In genomic region chr12:68331869-68332725, GRCh38 we compare ENCODE assay signal across 1 cellular context.
TF ChIP-seq lines count a peak whose summit lies in the region.

Gene MDM1, minus strand, starts transcription at chr12:68332362. Its CDS starts 117 bp downstream, at chr12:68332245.

TF ChIP-seq in K562, 482 proteins besides CTCF, POLR2A, EP300 and RAD21 (continued from another document and continues in another):
- no peak; the same call in 1 of the 2 replicates for TF ChIP-seq MGA (IDR thresholded peaks at IDR 0.05)
- peak; percentile 96 for TF ChIP-seq PKNOX1 (IDR thresholded peaks at IDR 0.05)
- TF ChIP-seq EZH2 (IDR thresholded peaks at IDR 0.05; ENCODE audit: borderline replicate concordance, low read depth, low read length) = no peak
- no peak for TF ChIP-seq BRF1 (IDR thresholded peaks at IDR 0.05; ENCODE audit: borderline replicate concordance, extremely low read depth, insufficient read length)
- TF ChIP-seq PHF20 (IDR thresholded peaks at IDR 0.05; ENCODE audit: partially characterized antibody) = peak; percentile 65
- TF ChIP-seq PURB (CRISPR knock-in tag; IDR thresholded peaks at IDR 0.05; ENCODE audit: low read depth) = no peak
- no peak for TF ChIP-seq YBX1 (IDR thresholded peaks at IDR 0.05)
- no peak for TF ChIP-seq PHTF2 (CRISPR knock-in tag; IDR thresholded peaks at IDR 0.05)
- no peak for TF ChIP-seq RBM22 (IDR thresholded peaks at IDR 0.05; ENCODE audit: low read depth, low read length, poor library complexity, severe bottlenecking)
- TF ChIP-seq ID3 (CRISPR knock-in tag; IDR thresholded peaks at IDR 0.05) = no peak
- no peak for TF ChIP-seq ID3 (tag; IDR thresholded peaks at IDR 0.05)
- no peak for TF ChIP-seq ZKSCAN1 (IDR thresholded peaks at IDR 0.05; ENCODE audit: low read depth, low read length)
- no peak for TF ChIP-seq DNMT1 (IDR thresholded peaks at IDR 0.05)
- TF ChIP-seq TFAP4 (CRISPR knock-in tag; IDR thresholded peaks at IDR 0.05; ENCODE audit: borderline replicate concordance) = peak; percentile 49; the same call in 1 of the 2 replicates
- 0 out of 2 replicates have a peak, but pooled peaks have one; percentile 13 for TF ChIP-seq ZNF592 (IDR thresholded peaks at IDR 0.05)
- TF ChIP-seq L3MBTL2 (IDR thresholded peaks at IDR 0.05) = peak; percentile 57; the same call in 1 of the 2 replicates
- no peak for TF ChIP-seq ZNF24 (IDR thresholded peaks at IDR 0.05)
- TF ChIP-seq HOXB6 (CRISPR knock-in tag; IDR thresholded peaks at IDR 0.05; ENCODE audit: borderline replicate concordance) = no peak
- peak; percentile 55; the same call in 1 of the 2 replicates for TF ChIP-seq CHD2 (IDR thresholded peaks at IDR 0.05; ENCODE audit: low read depth, low read length)
- TF ChIP-seq PCBP1 (IDR thresholded peaks at IDR 0.05; ENCODE audit: low read depth, low read length, poor library complexity, severe bottlenecking) = no peak
- no peak for TF ChIP-seq MBD1 (CRISPR knock-in tag; IDR thresholded peaks at IDR 0.05)
- no peak for TF ChIP-seq DPF2 (IDR thresholded peaks at IDR 0.05)
- peak; percentile 82 for TF ChIP-seq EHMT2 (IDR thresholded peaks at IDR 0.05)
- TF ChIP-seq ZNF431 (CRISPR knock-in tag; IDR thresholded peaks at IDR 0.05) = no peak
- TF ChIP-seq MEF2A (IDR thresholded peaks at IDR 0.05; ENCODE audit: control insufficient read depth, low read depth, low read length) = no peak
- TF ChIP-seq POLR2G (IDR thresholded peaks at IDR 0.05; ENCODE audit: low read depth, low read length) = peak; percentile 86
- no peak for TF ChIP-seq CBX1 (IDR thresholded peaks at IDR 0.05; ENCODE audit: low read depth)
- peak; percentile 66 for TF ChIP-seq PHF8 (IDR thresholded peaks at IDR 0.05; ENCODE audit: borderline replicate concordance, low read length)
- peak; percentile 24; the same call in 1 of the 2 replicates for TF ChIP-seq USF1 (CRISPR knock-in tag; IDR thresholded peaks at IDR 0.05)
- TF ChIP-seq HDAC8 (tag; IDR thresholded peaks at IDR 0.05) = no peak
- TF ChIP-seq RB1 (IDR thresholded peaks at IDR 0.05; ENCODE audit: low read depth) = peak; percentile 69
- TF ChIP-seq HMBOX1 (IDR thresholded peaks at IDR 0.05) = no peak
- TF ChIP-seq SLC30A9 (CRISPR knock-in tag; IDR thresholded peaks at IDR 0.05) = no peak
- no peak; a peak in 1 of 3 replicates for TF ChIP-seq CBX3 (IDR thresholded peaks at IDR 0.05; ENCODE audit: borderline replicate concordance in 1 of 2, low read length in 2 of 2)
- no peak for TF ChIP-seq ESRRA (IDR thresholded peaks at IDR 0.05; ENCODE audit: borderline replicate concordance, low read depth)
- no peak for TF ChIP-seq NR3C1 (CRISPR knock-in tag; IDR thresholded peaks at IDR 0.05)
- peak in 1 of 2 experiments; percentile 36; a peak in 1 of 4 replicates for TF ChIP-seq SIN3A (IDR thresholded peaks at IDR 0.05; ENCODE audit: borderline replicate concordance in 2 of 2, control insufficient read depth in 1 of 2, low read depth in 2 of 2, low read length in 2 of 2)
